18 cellular contexts compared by ENCODE assay signal in the genomic region with DNA sequence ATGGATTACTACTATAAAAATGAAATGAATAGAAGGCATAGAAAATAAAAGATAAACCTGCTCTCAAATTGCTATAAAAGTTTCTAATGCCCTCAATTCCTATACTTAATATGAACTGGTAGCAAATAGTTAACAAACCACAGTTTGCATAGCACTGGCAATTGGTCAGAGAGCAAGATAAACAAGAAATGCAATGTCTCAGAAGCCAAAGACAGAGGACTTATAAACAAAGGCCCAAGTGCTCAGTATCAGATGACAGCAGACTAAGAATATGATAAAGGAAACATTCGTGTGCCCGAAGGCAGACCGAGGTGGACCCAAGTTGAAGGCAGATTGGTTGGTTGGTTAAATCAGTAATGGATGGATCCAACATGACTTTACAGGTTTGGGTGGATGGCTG. TPM values are rescaled to one million over a fixed set of nuclear protein-coding genes. Genes with fewer than 3 reads are reported as not detected.
DNase-seq lines count a peak whose midpoint lies in the region; ATAC-seq, FAIRE-seq and TF ChIP-seq lines count a peak whose summit lies in the region.
"Had no signal": no experiment of that assay in that cellular context is flagged by ENCODE, and none has a peak within 500 bp of the region (broad histone marks: within the 10 kb centered on the region; RNA-seq: fewer than 3 reads in every experiment).

No MANE protein-coding gene starts in this region.

- H3K27ac ChIP-seq in ACC112 (ENCODE audit: low read depth, low read length) (peak overlapping the region; percentile 28; the same call in 1 of the 2 replicates), left lung (no peak overlapping the region)
- H3K27ac ChIP-seq in CD8-positive, alpha-beta T cell (ENCODE audit: low read depth, low read length) = no peak overlapping the region
- H3K27ac ChIP-seq: PC-9 had no signal

- H3K27me3 ChIP-seq in ACC112 (ENCODE audit: insufficient read depth, low read length) (no peaks in the 10 kb centered on the region), left lung (no peaks in the 10 kb centered on the region)
- no peaks in the 10 kb centered on the region for H3K27me3 ChIP-seq in CD8-positive, alpha-beta T cell (ENCODE audit: insufficient read depth, low read length)
- H3K27me3 ChIP-seq: BE2C had no signal

- H3K36me3 ChIP-seq in ACC112 (ENCODE audit: insufficient read depth, low read length) (peaks cover 50% of the 10 kb centered on the region), left lung (peaks cover 0 to 100% of the 10 kb centered on the region in 2 donors)
- H3K36me3 ChIP-seq in CD8-positive, alpha-beta T cell (ENCODE audit: insufficient read depth, low read length) = peaks cover 55% of the 10 kb centered on the region

- no peak overlapping the region for H3K27ac Mint-ChIP-seq in CD8-positive, alpha-beta T cell

- no peak for DNase-seq in H54 (ENCODE audit: insufficient read length, low spot score)
- peak; percentile 62 for DNase-seq in astrocyte of the spinal cord (ENCODE audit: low read depth, low spot score)
- no peak for DNase-seq in left lung
- no peak for DNase-seq in CD8-positive, alpha-beta T cell
- no peak for DNase-seq in RPMI8226
- DNase-seq: activated CD4-positive, alpha-beta T cell treated with anti-CD3 and anti-CD28 coated beads, Interleukin-2, amount 50 U/mL, for 4 hours; BE2C; dermis blood vessel endothelial cell; DMS153; hippocampal formation; mucosa of descending colon; NCI-H1694; NCI-H524; PC-9 had no signal

- POLR2A ChIA-PET in CD8-positive, alpha-beta T cell (lab: Charles Lee) = no interaction called here

- CTCF ChIA-PET in CD8-positive, alpha-beta T cell (lab: Charles Lee) = no interaction called here

- no peaks in the 10 kb centered on the region for H3K9me3 ChIP-seq in left lung
- no peaks in the 10 kb centered on the region for H3K9me3 ChIP-seq in CD8-positive, alpha-beta T cell (ENCODE audit: low read length)
- H3K9me3 ChIP-seq: BE2C, mucosa of descending colon had no signal

- in situ Hi-C loops in astrocyte of the spinal cord (cut with HindIII; ENCODE audit: low sequenced_read_pairs) = no loop called here

- ATAC-seq in left lung (peak; percentile 38), HG03439 (IDR thresholded peaks at IDR 0.05; ENCODE audit: unreplicated experiment) (no peak), esophagus mucosa (no peak)
- ATAC-seq in CD8-positive, alpha-beta T cell = no peak
- ATAC-seq: mucosa of descending colon had no signal

- H3K36me3 Mint-ChIP-seq in CD8-positive, alpha-beta T cell = peaks cover 84% of the 10 kb centered on the region

- H3K9me3 Mint-ChIP-seq in CD8-positive, alpha-beta T cell = no peaks in the 10 kb centered on the region

- H2AFZ ChIP-seq in ACC112 (ENCODE audit: low read length, unreplicated experiment) = no peak overlapping the region
- H2AFZ ChIP-seq: PC-9 had no signal

- peaks cover 9% of the 10 kb centered on the region for H3K79me2 ChIP-seq in ACC112 (ENCODE audit: control insufficient read depth, insufficient read depth, low read length, unreplicated experiment)

- no peaks in the 10 kb centered on the region for H3K27me3 Mint-ChIP-seq in CD8-positive, alpha-beta T cell (ENCODE audit: low read depth)

- TF ChIP-seq CTCF in astrocyte of the spinal cord (IDR thresholded peaks at IDR 0.05; ENCODE audit: low read depth, low read length) (no peak), left lung (IDR thresholded peaks at IDR 0.05) (no peak)
- no peak for TF ChIP-seq CTCF in CD8-positive, alpha-beta T cell (IDR thresholded peaks at IDR 0.05)

- FAIRE-seq in H54 (lab: Jason Lieb, UNC) = peak; percentile 30
- FAIRE-seq: TTC549 had no signal

- H3K4me1 ChIP-seq in ACC112 (ENCODE audit: control insufficient read depth, insufficient read depth, low read length, unreplicated experiment) (peaks cover 9% of the 10 kb centered on the region), left lung (no peaks in the 10 kb centered on the region)
- no peaks in the 10 kb centered on the region for H3K4me1 ChIP-seq in CD8-positive, alpha-beta T cell (ENCODE audit: insufficient read depth, low read length)
- H3K4me1 ChIP-seq: BE2C had no signal

- no peak for TF ChIP-seq POLR2A in H54 (IDR thresholded peaks at IDR 0.05; ENCODE audit: low read depth, low read length)

- intact Hi-C loops in left lung (cut with DNase I) = no loop called here
- intact Hi-C loops in CD8-positive, alpha-beta T cell (cut with DNase I, micrococcal nuclease) = no loop called here

- no peak overlapping the region for H3K4me3 Mint-ChIP-seq in CD8-positive, alpha-beta T cell

- H3K4me3 ChIP-seq in ACC112 (ENCODE audit: low read depth, low read length) (no peak overlapping the region), astrocyte of the spinal cord (ENCODE audit: low read depth, low read length) (no peak overlapping the region), left lung (no peak overlapping the region)
- H3K4me3 ChIP-seq in CD8-positive, alpha-beta T cell (ENCODE audit: low read depth, low read length) = no peak overlapping the region
- H3K4me3 ChIP-seq: mucosa of descending colon, PC-9 had no signal

- H3K4me1 Mint-ChIP-seq in CD8-positive, alpha-beta T cell (ENCODE audit: low read depth) = no peaks in the 10 kb centered on the region

RNA-seq across cellular contexts. Expression of a gene that starts 50.6 kb away (rescaled TPM):
- 100 to 1,000 TPM in 1 of 2 donors, 10 to 100 TPM in 1; 74.5 to 105 TPM for total RNA-seq in left lung
- total RNA-seq in CD8-positive, alpha-beta T cell = 10 to 100 TPM; 76.3 to 77.2 TPM
- 69.5 TPM for total RNA-seq in esophagus mucosa
